1 cellular context compared by ENCODE assay signal in genomic region chr16:81634380-81635121, GRCh38.
A peak's percentile ranks its signal among the peaks of the same experiment; 100 is the strongest.
TF ChIP-seq lines count a peak whose summit lies in the region.

No MANE protein-coding gene starts in this region.

TF ChIP-seq in K562, 482 proteins besides CTCF, POLR2A, EP300 and RAD21 (continued from another document and continues in another):
- TF ChIP-seq JUND (IDR thresholded peaks at IDR 0.05; ENCODE audit: borderline replicate concordance, low read depth, low read length) (peak; percentile 45), JUND (tag; IDR thresholded peaks at IDR 0.05; ENCODE audit: borderline replicate concordance, low read depth, low read length) (peak; percentile 62; the same call in 1 of the 3 replicates), ID3 (CRISPR knock-in tag; IDR thresholded peaks at IDR 0.05) (no peak), ID3 (tag; IDR thresholded peaks at IDR 0.05) (peak; percentile 7; the same call in 1 of the 2 replicates), KDM1A (IDR thresholded peaks at IDR 0.05) (peak in 1 of 2 experiments; percentile 67; a peak in 3 of 4 replicates), TCF3 (CRISPR knock-in tag; IDR thresholded peaks at IDR 0.05) (peak; percentile 93), SMARCE1 (IDR thresholded peaks at IDR 0.05) (peak; percentile 55; the same call in 1 of the 2 replicates), ARID3A (IDR thresholded peaks at IDR 0.05; ENCODE audit: borderline replicate concordance, low read depth, low read length) (0 out of 2 replicates have a peak, but pooled peaks have one; percentile 68), COPS2 (conservative IDR thresholded peaks at IDR 0.05) (no peak), PBX2 (CRISPR knock-in tag; IDR thresholded peaks at IDR 0.05; ENCODE audit: low read depth) (no peak), PBX2 (tag; conservative IDR thresholded peaks at IDR 0.05; ENCODE audit: low read depth) (no peak), ZZZ3 (IDR thresholded peaks at IDR 0.05) (no peak), TAF7 (tag; IDR thresholded peaks at IDR 0.05) (no peak), BMI1 (IDR thresholded peaks at IDR 0.05; ENCODE audit: low read length) (no peak), HDGF (IDR thresholded peaks at IDR 0.05) (no peak), MAFG (tag; conservative IDR thresholded peaks at IDR 0.05) (no peak), POLR2AphosphoS5 (IDR thresholded peaks at IDR 0.05; ENCODE audit: control insufficient read depth, insufficient read depth, low read depth, low read length) (peak; percentile 64; the same call in 1 of the 2 replicates), MAZ (CRISPR knock-in tag; conservative IDR thresholded peaks at IDR 0.05 in 1 of 2, IDR thresholded peaks at IDR 0.05 in 1 of 2) (no peak; a peak in 1 of 4 replicates), RREB1 (CRISPR knock-in tag; IDR thresholded peaks at IDR 0.05) (0 out of 2 replicates have a peak, but pooled peaks have one; percentile 63), NRF1 (conservative IDR thresholded peaks at IDR 0.05 in 1 of 2, IDR thresholded peaks at IDR 0.05 in 1 of 2) (peak; percentile 10 to 20; a peak in 1 of 4 replicates), SAFB (IDR thresholded peaks at IDR 0.05; ENCODE audit: borderline replicate concordance, low read depth, low read length) (no peak), PTRF (tag; IDR thresholded peaks at IDR 0.05) (no peak), KHSRP (IDR thresholded peaks at IDR 0.05) (no peak), ZMIZ1 (IDR thresholded peaks at IDR 0.05; ENCODE audit: low read depth in 2 of 2, low read length in 2 of 2) (peak in 1 of 2 experiments; percentile 78; a peak in 2 of 4 replicates), POLR2H (tag; IDR thresholded peaks at IDR 0.05; ENCODE audit: low read depth) (no peak), MYC (IDR thresholded peaks at IDR 0.05; ENCODE audit: low read depth, low read length) (peak; percentile 29; the same call in 1 of the 2 replicates), MYC (CRISPR knock-in tag; IDR thresholded peaks at IDR 0.05; ENCODE audit: borderline replicate concordance, low read depth) (no peak), HDAC1 (IDR thresholded peaks at IDR 0.05) (peak in 1 of 2 experiments; percentile 33; a peak in 1 of 4 replicates), FOXP1 (CRISPR knock-in tag; IDR thresholded peaks at IDR 0.05) (no peak), ZBTB8A (IDR thresholded peaks at IDR 0.05; ENCODE audit: partially characterized antibody) (no peak), ZNF766 (CRISPR knock-in tag; conservative IDR thresholded peaks at IDR 0.05) (peak; percentile 82), STAT5A (IDR thresholded peaks at IDR 0.05; ENCODE audit: borderline replicate concordance, low read length) (peak; percentile 63; the same call in 1 of the 2 replicates), CREB3L1 (IDR thresholded peaks at IDR 0.05; ENCODE audit: borderline replicate concordance, low read depth) (no peak), CHD2 (IDR thresholded peaks at IDR 0.05; ENCODE audit: low read depth, low read length) (no peak), HMG20B (CRISPR knock-in tag; IDR thresholded peaks at IDR 0.05) (no peak), SMAD4 (CRISPR knock-in tag; conservative IDR thresholded peaks at IDR 0.05) (peak; percentile 76), CTBP1 (IDR thresholded peaks at IDR 0.05; ENCODE audit: borderline replicate concordance) (peak; percentile 97), EZH2 (IDR thresholded peaks at IDR 0.05; ENCODE audit: borderline replicate concordance, low read depth, low read length) (no peak), SAFB2 (IDR thresholded peaks at IDR 0.05; ENCODE audit: borderline replicate concordance, low read depth, low read length, severe bottlenecking) (no peak), ELK1 (CRISPR knock-in tag; IDR thresholded peaks at IDR 0.05) (no peak), DPF2 (IDR thresholded peaks at IDR 0.05) (peak; percentile 77), HMBOX1 (IDR thresholded peaks at IDR 0.05) (0 out of 2 replicates have a peak, but pooled peaks have one; percentile 22)
